1 cellular context compared by ENCODE assay signal in genomic region chr1:44827197-44828002, GRCh38.
TF ChIP-seq lines count a peak whose summit lies in the region.

No MANE protein-coding gene starts in this region.

TF ChIP-seq in HepG2, 621 proteins besides CTCF, POLR2A, EP300 and RAD21 (continued from another document and continues in another):
- TF ChIP-seq, protein P1, sequence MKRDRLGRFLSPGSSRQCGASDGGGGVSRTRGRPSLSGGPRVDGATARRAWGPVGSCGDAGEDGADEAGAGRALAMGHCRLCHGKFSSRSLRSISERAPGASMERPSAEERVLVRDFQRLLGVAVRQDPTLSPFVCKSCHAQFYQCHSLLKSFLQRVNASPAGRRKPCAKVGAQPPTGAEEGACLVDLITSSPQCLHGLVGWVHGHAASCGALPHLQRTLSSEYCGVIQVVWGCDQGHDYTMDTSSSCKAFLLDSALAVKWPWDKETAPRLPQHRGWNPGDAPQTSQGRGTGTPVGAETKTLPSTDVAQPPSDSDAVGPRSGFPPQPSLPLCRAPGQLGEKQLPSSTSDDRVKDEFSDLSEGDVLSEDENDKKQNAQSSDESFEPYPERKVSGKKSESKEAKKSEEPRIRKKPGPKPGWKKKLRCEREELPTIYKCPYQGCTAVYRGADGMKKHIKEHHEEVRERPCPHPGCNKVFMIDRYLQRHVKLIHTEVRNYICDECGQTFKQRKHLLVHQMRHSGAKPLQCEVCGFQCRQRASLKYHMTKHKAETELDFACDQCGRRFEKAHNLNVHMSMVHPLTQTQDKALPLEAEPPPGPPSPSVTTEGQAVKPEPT (CRISPR knock-in tag; IDR thresholded peaks at IDR 0.05; ENCODE audit: low read depth) = peak; percentile 60; the same call in 1 of the 2 replicates
- no peak for TF ChIP-seq RBM39 (IDR thresholded peaks at IDR 0.05; ENCODE audit: low read depth, low read length, poor library complexity, severe bottlenecking)
- TF ChIP-seq RORA (CRISPR knock-in tag; IDR thresholded peaks at IDR 0.05) = no peak
- 0 out of 2 replicates have a peak, but pooled peaks have one; percentile 17 for TF ChIP-seq AHR (CRISPR knock-in tag; IDR thresholded peaks at IDR 0.05)
- TF ChIP-seq, protein P2, sequence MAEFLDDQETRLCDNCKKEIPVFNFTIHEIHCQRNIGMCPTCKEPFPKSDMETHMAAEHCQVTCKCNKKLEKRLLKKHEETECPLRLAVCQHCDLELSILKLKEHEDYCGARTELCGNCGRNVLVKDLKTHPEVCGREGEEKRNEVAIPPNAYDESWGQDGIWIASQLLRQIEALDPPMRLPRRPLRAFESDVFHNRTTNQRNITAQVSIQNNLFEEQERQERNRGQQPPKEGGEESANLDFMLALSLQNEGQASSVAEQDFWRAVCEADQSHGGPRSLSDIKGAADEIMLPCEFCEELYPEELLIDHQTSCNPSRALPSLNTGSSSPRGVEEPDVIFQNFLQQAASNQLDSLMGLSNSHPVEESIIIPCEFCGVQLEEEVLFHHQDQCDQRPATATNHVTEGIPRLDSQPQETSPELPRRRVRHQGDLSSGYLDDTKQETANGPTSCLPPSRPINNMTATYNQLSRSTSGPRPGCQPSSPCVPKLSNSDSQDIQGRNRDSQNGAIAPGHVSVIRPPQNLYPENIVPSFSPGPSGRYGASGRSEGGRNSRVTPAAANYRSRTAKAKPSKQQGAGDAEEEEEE (CRISPR knock-in tag; IDR thresholded peaks at IDR 0.05; ENCODE audit: borderline replicate concordance) = 0 out of 2 replicates have a peak, but pooled peaks have one; percentile 4
- TF ChIP-seq SP5 (CRISPR knock-in tag; IDR thresholded peaks at IDR 0.05; ENCODE audit: borderline replicate concordance, low read depth) = peak; percentile 91
- TF ChIP-seq NAIF1 (CRISPR knock-in tag; IDR thresholded peaks at IDR 0.05; ENCODE audit: borderline replicate concordance) = peak; percentile 64; the same call in 1 of the 2 replicates
- TF ChIP-seq, protein P3, sequence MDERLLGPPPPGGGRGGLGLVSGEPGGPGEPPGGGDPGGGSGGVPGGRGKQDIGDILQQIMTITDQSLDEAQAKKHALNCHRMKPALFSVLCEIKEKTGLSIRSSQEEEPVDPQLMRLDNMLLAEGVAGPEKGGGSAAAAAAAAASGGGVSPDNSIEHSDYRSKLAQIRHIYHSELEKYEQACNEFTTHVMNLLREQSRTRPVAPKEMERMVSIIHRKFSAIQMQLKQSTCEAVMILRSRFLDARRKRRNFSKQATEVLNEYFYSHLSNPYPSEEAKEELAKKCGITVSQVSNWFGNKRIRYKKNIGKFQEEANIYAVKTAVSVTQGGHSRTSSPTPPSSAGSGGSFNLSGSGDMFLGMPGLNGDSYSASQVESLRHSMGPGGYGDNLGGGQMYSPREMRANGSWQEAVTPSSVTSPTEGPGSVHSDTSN (CRISPR knock-in tag; IDR thresholded peaks at IDR 0.05) = no peak
- no peak for TF ChIP-seq KLF6 (CRISPR knock-in tag; IDR thresholded peaks at IDR 0.05)
- peak; percentile 73 for TF ChIP-seq STAG1 (CRISPR knock-in tag; IDR thresholded peaks at IDR 0.05)
- no peak for TF ChIP-seq ZNF484 (CRISPR knock-in tag; IDR thresholded peaks at IDR 0.05; ENCODE audit: borderline replicate concordance, low read depth)
- TF ChIP-seq HDAC1 (CRISPR knock-in tag; IDR thresholded peaks at IDR 0.05) = peak; percentile 83
- no peak for TF ChIP-seq ZNF720 (CRISPR knock-in tag; IDR thresholded peaks at IDR 0.05)
- TF ChIP-seq ZNF713 (CRISPR knock-in tag; IDR thresholded peaks at IDR 0.05) = no peak
- TF ChIP-seq ATF7-NPFF (CRISPR knock-in tag; IDR thresholded peaks at IDR 0.05; ENCODE audit: low read depth) = peak; percentile 65; the same call in 1 of the 2 replicates
- TF ChIP-seq FOXJ3 (CRISPR knock-in tag; IDR thresholded peaks at IDR 0.05; ENCODE audit: borderline replicate concordance) = no peak
- 0 out of 2 replicates have a peak, but pooled peaks have one; percentile 31 for TF ChIP-seq SIX4 (CRISPR knock-in tag; IDR thresholded peaks at IDR 0.05)
- TF ChIP-seq MXD3 (CRISPR knock-in tag; IDR thresholded peaks at IDR 0.05) = no peak
- TF ChIP-seq ZNF567 (CRISPR knock-in tag; IDR thresholded peaks at IDR 0.05; ENCODE audit: borderline replicate concordance) = no peak
- no peak for TF ChIP-seq ZNF503 (CRISPR knock-in tag; IDR thresholded peaks at IDR 0.05)
- no peak for TF ChIP-seq ZNF143 (CRISPR knock-in tag; IDR thresholded peaks at IDR 0.05)
- TF ChIP-seq SOX5 (CRISPR knock-in tag; IDR thresholded peaks at IDR 0.05; ENCODE audit: borderline replicate concordance) = peak; percentile 37; the same call in 1 of the 2 replicates
- TF ChIP-seq MED8 (CRISPR knock-in tag; IDR thresholded peaks at IDR 0.05; ENCODE audit: insufficient replicate concordance) = peak; percentile 72
- no peak for TF ChIP-seq ZNF570 (CRISPR knock-in tag; IDR thresholded peaks at IDR 0.05; ENCODE audit: borderline replicate concordance)
- TF ChIP-seq, protein P4, sequence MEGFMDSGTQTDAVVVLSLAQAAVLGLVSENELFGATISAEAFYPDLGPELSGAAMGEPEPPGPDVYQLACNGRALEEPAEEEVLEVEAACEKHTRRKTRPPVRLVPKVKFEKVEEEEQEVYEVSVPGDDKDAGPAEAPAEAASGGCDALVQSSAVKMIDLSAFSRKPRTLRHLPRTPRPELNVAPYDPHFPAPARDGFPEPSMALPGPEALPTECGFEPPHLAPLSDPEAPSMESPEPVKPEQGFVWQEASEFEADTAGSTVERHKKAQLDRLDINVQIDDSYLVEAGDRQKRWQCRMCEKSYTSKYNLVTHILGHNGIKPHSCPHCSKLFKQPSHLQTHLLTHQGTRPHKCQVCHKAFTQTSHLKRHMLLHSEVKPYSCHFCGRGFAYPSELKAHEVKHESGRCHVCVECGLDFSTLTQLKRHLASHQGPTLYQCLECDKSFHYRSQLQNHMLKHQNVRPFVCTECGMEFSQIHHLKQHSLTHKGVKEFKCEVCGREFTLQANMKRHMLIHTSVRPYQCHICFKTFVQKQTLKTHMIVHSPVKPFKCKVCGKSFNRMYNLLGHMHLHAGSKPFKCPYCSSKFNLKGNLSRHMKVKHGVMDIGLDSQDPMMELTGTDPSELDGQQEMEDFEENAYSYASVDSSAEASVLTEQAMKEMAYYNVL (CRISPR knock-in tag; IDR thresholded peaks at IDR 0.05; ENCODE audit: borderline replicate concordance) = 0 out of 2 replicates have a peak, but pooled peaks have one; percentile 63
- TF ChIP-seq HNRNPL (IDR thresholded peaks at IDR 0.05; ENCODE audit: low read depth, low read length) = peak; percentile 90
- no peak for TF ChIP-seq STAT6 (CRISPR knock-in tag; IDR thresholded peaks at IDR 0.05; ENCODE audit: borderline replicate concordance)
- no peak for TF ChIP-seq TBL1XR1 (IDR thresholded peaks at IDR 0.05; ENCODE audit: borderline replicate concordance, low read length, partially characterized antibody)
- no peak for TF ChIP-seq ZNF510 (CRISPR knock-in tag; IDR thresholded peaks at IDR 0.05; ENCODE audit: low read depth)
- TF ChIP-seq, protein P5, sequence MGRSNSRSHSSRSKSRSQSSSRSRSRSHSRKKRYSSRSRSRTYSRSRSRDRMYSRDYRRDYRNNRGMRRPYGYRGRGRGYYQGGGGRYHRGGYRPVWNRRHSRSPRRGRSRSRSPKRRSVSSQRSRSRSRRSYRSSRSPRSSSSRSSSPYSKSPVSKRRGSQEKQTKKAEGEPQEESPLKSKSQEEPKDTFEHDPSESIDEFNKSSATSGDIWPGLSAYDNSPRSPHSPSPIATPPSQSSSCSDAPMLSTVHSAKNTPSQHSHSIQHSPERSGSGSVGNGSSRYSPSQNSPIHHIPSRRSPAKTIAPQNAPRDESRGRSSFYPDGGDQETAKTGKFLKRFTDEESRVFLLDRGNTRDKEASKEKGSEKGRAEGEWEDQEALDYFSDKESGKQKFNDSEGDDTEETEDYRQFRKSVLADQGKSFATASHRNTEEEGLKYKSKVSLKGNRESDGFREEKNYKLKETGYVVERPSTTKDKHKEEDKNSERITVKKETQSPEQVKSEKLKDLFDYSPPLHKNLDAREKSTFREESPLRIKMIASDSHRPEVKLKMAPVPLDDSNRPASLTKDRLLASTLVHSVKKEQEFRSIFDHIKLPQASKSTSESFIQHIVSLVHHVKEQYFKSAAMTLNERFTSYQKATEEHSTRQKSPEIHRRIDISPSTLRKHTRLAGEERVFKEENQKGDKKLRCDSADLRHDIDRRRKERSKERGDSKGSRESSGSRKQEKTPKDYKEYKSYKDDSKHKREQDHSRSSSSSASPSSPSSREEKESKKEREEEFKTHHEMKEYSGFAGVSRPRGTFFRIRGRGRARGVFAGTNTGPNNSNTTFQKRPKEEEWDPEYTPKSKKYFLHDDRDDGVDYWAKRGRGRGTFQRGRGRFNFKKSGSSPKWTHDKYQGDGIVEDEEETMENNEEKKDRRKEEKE (IDR thresholded peaks at IDR 0.05) = no peak
- no peak; the same call in 1 of the 2 replicates for TF ChIP-seq KDM3A (CRISPR knock-in tag; IDR thresholded peaks at IDR 0.05; ENCODE audit: low read depth)
- TF ChIP-seq HOXD1 (CRISPR knock-in tag; IDR thresholded peaks at IDR 0.05) = no peak
- no peak for TF ChIP-seq ZNF12 (CRISPR knock-in tag; IDR thresholded peaks at IDR 0.05)
- TF ChIP-seq FOXO1 (CRISPR knock-in tag; IDR thresholded peaks at IDR 0.05) = no peak
- no peak for TF ChIP-seq DNMT3B (CRISPR knock-in tag; conservative IDR thresholded peaks at IDR 0.05)
- TF ChIP-seq MIER2 (CRISPR knock-in tag; IDR thresholded peaks at IDR 0.05) = 0 out of 2 replicates have a peak, but pooled peaks have one; percentile 23
- peak; percentile 59 to 83; a peak in 3 of 4 replicates for TF ChIP-seq HMGXB4 (CRISPR knock-in tag; IDR thresholded peaks at IDR 0.05; ENCODE audit: borderline replicate concordance in 1 of 2, low read depth in 1 of 2)
- TF ChIP-seq POGZ (CRISPR knock-in tag; IDR thresholded peaks at IDR 0.05) = peak; percentile 78
- peak; percentile 36; the same call in 1 of the 2 replicates for TF ChIP-seq FOXA3 (CRISPR knock-in tag; IDR thresholded peaks at IDR 0.05)
- TF ChIP-seq, protein P6, sequence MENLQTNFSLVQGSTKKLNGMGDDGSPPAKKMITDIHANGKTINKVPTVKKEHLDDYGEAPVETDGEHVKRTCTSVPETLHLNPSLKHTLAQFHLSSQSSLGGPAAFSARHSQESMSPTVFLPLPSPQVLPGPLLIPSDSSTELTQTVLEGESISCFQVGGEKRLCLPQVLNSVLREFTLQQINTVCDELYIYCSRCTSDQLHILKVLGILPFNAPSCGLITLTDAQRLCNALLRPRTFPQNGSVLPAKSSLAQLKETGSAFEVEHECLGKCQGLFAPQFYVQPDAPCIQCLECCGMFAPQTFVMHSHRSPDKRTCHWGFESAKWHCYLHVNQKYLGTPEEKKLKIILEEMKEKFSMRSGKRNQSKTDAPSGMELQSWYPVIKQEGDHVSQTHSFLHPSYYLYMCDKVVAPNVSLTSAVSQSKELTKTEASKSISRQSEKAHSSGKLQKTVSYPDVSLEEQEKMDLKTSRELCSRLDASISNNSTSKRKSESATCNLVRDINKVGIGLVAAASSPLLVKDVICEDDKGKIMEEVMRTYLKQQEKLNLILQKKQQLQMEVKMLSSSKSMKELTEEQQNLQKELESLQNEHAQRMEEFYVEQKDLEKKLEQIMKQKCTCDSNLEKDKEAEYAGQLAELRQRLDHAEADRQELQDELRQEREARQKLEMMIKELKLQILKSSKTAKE (CRISPR knock-in tag; IDR thresholded peaks at IDR 0.05; ENCODE audit: borderline replicate concordance) = no peak
- TF ChIP-seq, protein P7, sequence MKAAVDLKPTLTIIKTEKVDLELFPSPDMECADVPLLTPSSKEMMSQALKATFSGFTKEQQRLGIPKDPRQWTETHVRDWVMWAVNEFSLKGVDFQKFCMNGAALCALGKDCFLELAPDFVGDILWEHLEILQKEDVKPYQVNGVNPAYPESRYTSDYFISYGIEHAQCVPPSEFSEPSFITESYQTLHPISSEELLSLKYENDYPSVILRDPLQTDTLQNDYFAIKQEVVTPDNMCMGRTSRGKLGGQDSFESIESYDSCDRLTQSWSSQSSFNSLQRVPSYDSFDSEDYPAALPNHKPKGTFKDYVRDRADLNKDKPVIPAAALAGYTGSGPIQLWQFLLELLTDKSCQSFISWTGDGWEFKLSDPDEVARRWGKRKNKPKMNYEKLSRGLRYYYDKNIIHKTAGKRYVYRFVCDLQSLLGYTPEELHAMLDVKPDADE (CRISPR knock-in tag; IDR thresholded peaks at IDR 0.05) = no peak
